In genomic region chr11:58573451-58574104, GRCh38 we compare ENCODE assay signal across 8 cellular contexts. TPM values are rescaled to one million over a fixed set of nuclear protein-coding genes. Genes with fewer than 3 reads are reported as not detected.
DNase-seq lines count a peak whose midpoint lies in the region; TF ChIP-seq lines count a peak whose summit lies in the region.

No MANE protein-coding gene starts in this region.

- intact Hi-C loops in colonic mucosa (cut with DNase I) (loop anchor here (10.0 kb wide), 2 partner anchors 51 to 101 kb away; partner anchors contain the start of gene CNTF), transverse colon (cut with DNase I; ENCODE audit: low total_unique reads) (no loop called here)

- H3K4me3 ChIP-seq in ACC112 (ENCODE audit: low read depth, low read length) = peak overlapping the region; percentile 88
- H3K4me3 ChIP-seq in KMS-11 (IDR thresholded peaks at IDR 0.05; ENCODE audit: insufficient read depth, low read depth, low read length) = no peak overlapping the region
- H3K4me3 ChIP-seq in colonic mucosa = peak overlapping the region; percentile 3
- peak overlapping the region in 1 of 4 donors; percentile 7 for H3K4me3 ChIP-seq in transverse colon

- 43 to 50% methylated on average over 2 to 4 of the region's 4 CpGs for WGBS in transverse colon (ENCODE audit: low coverage in 1 of 2), 2 donors

- DNase-seq in activated CD4-positive, CD25-positive, alpha-beta regulatory T cell treated with anti-CD3 and anti-CD28 coated beads, Interleukin-2, amount 50 U/mL, for 16 hours (ENCODE audit: low read depth, low spot score) = peak; percentile 47
- DNase-seq in colonic mucosa = peak; percentile 53
- DNase-seq in transverse colon = no peak
- no peak for DNase-seq in COR-L47 (lab: John Stamatoyannopoulos, UW)

- H4K20me1 ChIP-seq in KMS-11 (ENCODE audit: insufficient read depth) = no peaks in the 10 kb centered on the region

- H2AFZ ChIP-seq in ACC112 (ENCODE audit: low read length, unreplicated experiment) (no peak overlapping the region), KMS-11 (ENCODE audit: low read depth) (peak overlapping the region; percentile 10; the same call in 1 of the 2 replicates)

- TF ChIP-seq POLR2A in GM19193 (IDR thresholded peaks at IDR 0.05; ENCODE audit: extremely low read depth, insufficient read depth, insufficient read length) (peak; percentile 44), transverse colon (IDR thresholded peaks at IDR 0.05) (no peak)

- peak overlapping the region in 2 of 3 experiments; percentile 30 to 39 for H3K27ac Mint-ChIP-seq in nephron

- H3K4me2 ChIP-seq in KMS-11 = peak overlapping the region; percentile 60

- TF ChIP-seq EP300 in transverse colon (IDR thresholded peaks at IDR 0.05; ENCODE audit: low read depth) = no peak

- H3K4me3 Mint-ChIP-seq in nephron = no peak overlapping the region

- H3K9ac ChIP-seq in KMS-11 = peak overlapping the region; percentile 100; the same call in 1 of the 2 replicates
- peak overlapping the region in 1 of 2 donors; percentile 16 for H3K9ac ChIP-seq in colonic mucosa (ENCODE audit: low read depth in 2 of 2, low read length in 2 of 2)

- H3K36me3 ChIP-seq in ACC112 (ENCODE audit: insufficient read depth, low read length) (peaks cover 13% of the 10 kb centered on the region), KMS-11 (ENCODE audit: insufficient read depth) (no peaks in the 10 kb centered on the region), colonic mucosa (no peaks in the 10 kb centered on the region), transverse colon (peaks cover 0 to 19% (median 5%) of the 10 kb centered on the region in 4 donors)

- H3K27me3 Mint-ChIP-seq in nephron (ENCODE audit: low read depth) = no peaks in the 10 kb centered on the region

- TF ChIP-seq CTCF in KMS-11 (conservative IDR thresholded peaks at IDR 0.05; ENCODE audit: low read depth, low read length) = no peak
- no peak for TF ChIP-seq CTCF in colonic mucosa (IDR thresholded peaks at IDR 0.05)
- no peak for TF ChIP-seq CTCF in nephron (IDR thresholded peaks at IDR 0.05; ENCODE audit: unreplicated experiment in 3 of 3)
- no peak for TF ChIP-seq CTCF in transverse colon (IDR thresholded peaks at IDR 0.05)

- peaks cover 12% of the 10 kb centered on the region for H3K36me3 Mint-ChIP-seq in nephron (ENCODE audit: low read depth)

- H3K9me3 ChIP-seq in colonic mucosa (no peaks in the 10 kb centered on the region), transverse colon (no peaks in the 10 kb centered on the region)

- H3K27ac ChIP-seq in ACC112 (ENCODE audit: low read depth, low read length) (peak overlapping the region; percentile 99), KMS-11 (peak overlapping the region; percentile 100), colonic mucosa (peak overlapping the region; percentile 100), transverse colon (peak overlapping the region; percentile 100)

- in situ Hi-C loops in transverse colon (cut with MboI; ENCODE audit: low pct_ligation_motif_present in 1 of 4, low pct_unique_long_range_greater_than_20kb in 1 of 4, low sequenced_read_pairs in 3 of 4) = loop anchor here in 1 of 4 donors (10.0 kb wide), 1 partner anchor 571 kb away; the partner anchor contains the start of gene FAM111A

- H3K9me3 Mint-ChIP-seq in nephron = no peaks in the 10 kb centered on the region

- H3K27me3 ChIP-seq in ACC112 (ENCODE audit: insufficient read depth, low read length) = no peaks in the 10 kb centered on the region
- no peaks in the 10 kb centered on the region for H3K27me3 ChIP-seq in KMS-11 (ENCODE audit: insufficient read depth, low read depth)
- no peaks in the 10 kb centered on the region for H3K27me3 ChIP-seq in colonic mucosa
- no peaks in the 10 kb centered on the region for H3K27me3 ChIP-seq in transverse colon

- H3K4me1 Mint-ChIP-seq in nephron = peaks cover 24% of the 10 kb centered on the region

- H3K79me2 ChIP-seq in ACC112 (ENCODE audit: control insufficient read depth, insufficient read depth, low read length, unreplicated experiment) = peaks cover 47% of the 10 kb centered on the region
- H3K79me2 ChIP-seq in KMS-11 (ENCODE audit: insufficient read depth, low read depth) = 0 out of 2 replicates have a peak, but pooled peaks cover 13% of the 10 kb centered on the region

- H3K4me1 ChIP-seq in ACC112 (ENCODE audit: control insufficient read depth, insufficient read depth, low read length, unreplicated experiment) (peaks cover 41% of the 10 kb centered on the region), KMS-11 (ENCODE audit: low read depth, poor library complexity, severe bottlenecking) (peaks cover 55% of the 10 kb centered on the region), colonic mucosa (peaks cover 6% of the 10 kb centered on the region), transverse colon (peaks cover 7 to 50% (median 26%) of the 10 kb centered on the region in 4 donors)

RNA-seq across cellular contexts. Expression of gene LPXN, which starts 2.1 kb away (rescaled TPM):
- total RNA-seq in colonic mucosa (1 to 10 TPM; 7.8 to 10.0 TPM), transverse colon (10 to 100 TPM in 3 of 4 donors, 1 to 10 TPM in 1; 10.0 to 18.7 (median 16.0) TPM)

RNA-seq across cellular contexts. Expression of gene ZFP91, which starts 5.3 kb away (rescaled TPM):
- total RNA-seq in colonic mucosa (10 to 100 TPM; 60.9 to 92.0 TPM), transverse colon (10 to 100 TPM; 38.6 to 62.0 (median 56.2) TPM)

RNA-seq across cellular contexts. Expression of gene CNTF, which starts 48.9 kb away (rescaled TPM):
- total RNA-seq in colonic mucosa (1 to 10 TPM; 1.8 to 2.1 TPM), transverse colon (1 to 10 TPM in 3 of 4 donors, not detected in 1; 1.1 to 2.1 (median 1.5) TPM)

Comparison
In these comparisons a context has a peak if more than half of its experiments do, and no peak if none do; other contexts are left out.
1. DNase-seq: peak in activated CD4-positive, CD25-positive, alpha-beta regulatory T cell treated with anti-CD3 and anti-CD28 coated beads, Interleukin-2, amount 50 U/mL, for 16 hours (single experiment) and colonic mucosa (single experiment); none in transverse colon (single experiment) and COR-L47 (single experiment).
2. Peak in every context shown above with its lines, with median percentiles within 50 percentile points of each other: H3K27ac ChIP-seq.